ENCODE assay signal across 12 cellular contexts in the genomic region with DNA sequence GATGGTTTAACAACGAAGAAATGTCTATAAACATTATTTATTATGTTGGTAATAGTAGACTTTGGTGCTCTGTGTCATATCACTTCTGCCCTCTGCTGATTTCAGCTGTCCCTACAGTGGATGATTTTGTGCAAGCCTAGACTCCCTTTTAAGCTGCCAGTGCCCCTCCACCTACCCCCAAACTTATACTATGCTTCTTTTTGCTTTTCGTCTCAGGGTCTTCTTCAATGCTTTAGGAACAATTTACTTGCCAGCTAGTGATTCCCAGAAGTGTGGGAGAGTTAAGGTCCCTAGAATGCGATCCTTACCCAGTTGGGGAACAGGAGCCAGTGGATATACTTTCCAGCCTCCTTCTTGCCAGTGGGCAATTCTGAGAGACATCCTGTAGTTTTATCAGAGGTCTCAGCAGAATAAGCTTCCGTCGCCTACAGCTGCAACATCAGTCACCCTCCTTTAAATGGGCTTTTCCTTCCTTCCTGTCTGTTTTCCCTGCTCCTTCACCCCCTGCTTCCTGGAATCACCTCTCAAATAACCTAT. TPM values are rescaled to one million over a fixed set of nuclear protein-coding genes. Genes with fewer than 3 reads are reported as not detected.
A peak's percentile ranks its signal among the peaks of the same experiment; 100 is the strongest.
DNase-seq lines count a peak whose midpoint lies in the region; ATAC-seq and TF ChIP-seq lines count a peak whose summit lies in the region.
"Had no signal": no experiment of that assay in that cellular context is flagged by ENCODE, and none has a peak within 500 bp of the region (broad histone marks: within the 10 kb centered on the region; RNA-seq: fewer than 3 reads in every experiment).

No MANE protein-coding gene starts in this region.

- peaks cover 36% of the 10 kb centered on the region for H3F3A ChIP-seq in MM.1S (ENCODE audit: insufficient read depth, low read length)

- peak overlapping the region; percentile 87 for H3K4me3 Mint-ChIP-seq in central memory CD8-positive, alpha-beta T cell
- H3K4me3 Mint-ChIP-seq in natural killer cell treated with Interleukin-12 subunit alpha and Interleukin-12 subunit beta and Interleukin-15 and Interleukin-18, amount 100 ng/mL, for 72 hours: peak overlapping the region; percentile 83

- peak overlapping the region; percentile 100 for H3K27ac Mint-ChIP-seq in central memory CD8-positive, alpha-beta T cell (ENCODE audit: low read depth)
- H3K27ac Mint-ChIP-seq in natural killer cell treated with Interleukin-12 subunit alpha and Interleukin-12 subunit beta and Interleukin-15 and Interleukin-18, amount 100 ng/mL, for 72 hours: peak overlapping the region; percentile 99 to 100

- H2AFZ ChIP-seq in DND-41 (ENCODE audit: low read depth, low read length) (no peak overlapping the region), MM.1S (ENCODE audit: low read length) (no peak overlapping the region)

- TF ChIP-seq POLR2A in ovary (IDR thresholded peaks at IDR 0.05): no peak

- in situ Hi-C loops in ACHN (cut with HindIII; ENCODE audit: low pct_ligation_motif_present, low pct_unique_long_range_greater_than_20kb, low sequenced_read_pairs): no loop called here

- H3K79me2 ChIP-seq in DND-41 (ENCODE audit: insufficient read depth, low read length) (peaks cover 73% of the 10 kb centered on the region), MM.1S (ENCODE audit: low read length) (peaks cover 81% of the 10 kb centered on the region)

- H3K9ac ChIP-seq in DND-41 (ENCODE audit: low read depth, low read length): peak overlapping the region; percentile 30
- no peak overlapping the region for H3K9ac ChIP-seq in MM.1S (ENCODE audit: low read length)

- TF ChIP-seq EP300 in ovary (IDR thresholded peaks at IDR 0.05): no peak

- no peaks in the 10 kb centered on the region for H3K9me3 ChIP-seq in DND-41 (ENCODE audit: insufficient read depth, low read length, severe bottlenecking)
- H3K9me3 ChIP-seq in MM.1S (replicated peaks; ENCODE audit: insufficient read depth, low read length): no peaks in the 10 kb centered on the region
- H3K9me3 ChIP-seq in ovary: no peaks in the 10 kb centered on the region
- H3K9me3 ChIP-seq: vagina had no signal

- WGBS in ovary, 3 donors: 49 to 51% (median 51%) methylated on average over 5 of the region's 5 CpGs

- no peaks in the 10 kb centered on the region for H3K9me3 Mint-ChIP-seq in central memory CD8-positive, alpha-beta T cell
- H3K9me3 Mint-ChIP-seq in natural killer cell treated with Interleukin-12 subunit alpha and Interleukin-12 subunit beta and Interleukin-15 and Interleukin-18, amount 100 ng/mL, for 72 hours: no peaks in the 10 kb centered on the region

- no peaks in the 10 kb centered on the region for H3K27me3 ChIP-seq in DND-41 (ENCODE audit: insufficient read depth, low read length, poor library complexity)
- no peaks in the 10 kb centered on the region for H3K27me3 ChIP-seq in MM.1S (replicated peaks; ENCODE audit: insufficient read depth, low read length)
- H3K27me3 ChIP-seq in ovary: no peaks in the 10 kb centered on the region
- H3K27me3 ChIP-seq: vagina had no signal

- ATAC-seq in DND-41 (ENCODE audit: insufficient read depth, low read depth): 0 out of 3 replicates have a peak, but pooled peaks have one; percentile 26
- no peak for ATAC-seq in central memory CD8-positive, alpha-beta T cell (replicated peaks; ENCODE audit: extremely low read depth, poor library complexity, severe bottlenecking)
- ATAC-seq in natural killer cell treated with Interleukin-12 subunit alpha and Interleukin-12 subunit beta and Interleukin-15 and Interleukin-18, amount 100 ng/mL, for 72 hours: no peak
- ATAC-seq in GM19455 (IDR thresholded peaks at IDR 0.05; ENCODE audit: unreplicated experiment): no peak
- no peak for ATAC-seq in GM19452 (IDR thresholded peaks at IDR 0.05; ENCODE audit: unreplicated experiment)

- no peaks in the 10 kb centered on the region for H3K9me2 ChIP-seq in MM.1S (replicated peaks; ENCODE audit: insufficient read depth, low read length)

- H3K4me1 Mint-ChIP-seq in central memory CD8-positive, alpha-beta T cell: peaks cover 66% of the 10 kb centered on the region
- H3K4me1 Mint-ChIP-seq in natural killer cell treated with Interleukin-12 subunit alpha and Interleukin-12 subunit beta and Interleukin-15 and Interleukin-18, amount 100 ng/mL, for 72 hours (ENCODE audit: low read depth in 2 of 2): peaks cover 41 to 55% of the 10 kb centered on the region in 2 donors

- DNase-seq in DND-41 (peak; percentile 46), MM.1S (no peak), ovary (no peak), ACHN (no peak)
- DNase-seq in central memory CD8-positive, alpha-beta T cell (ENCODE audit: low spot score in 2 of 2): no peak
- peak; percentile 51 for DNase-seq in natural killer cell treated with Interleukin-12 subunit alpha and Interleukin-12 subunit beta and Interleukin-15 and Interleukin-18, amount 100 ng/mL, for 72 hours (ENCODE audit: low spot score)
- DNase-seq: NCI-H2107 had no signal

- H3K36me3 ChIP-seq in DND-41 (ENCODE audit: insufficient read depth, low read length) (no peaks in the 10 kb centered on the region), MM.1S (replicated peaks; ENCODE audit: insufficient read depth, low read length) (no peaks in the 10 kb centered on the region), ovary (no peaks in the 10 kb centered on the region)
- H3K36me3 ChIP-seq: vagina had no signal

- H3K27me3 Mint-ChIP-seq in central memory CD8-positive, alpha-beta T cell: no peaks in the 10 kb centered on the region
- no peaks in the 10 kb centered on the region for H3K27me3 Mint-ChIP-seq in natural killer cell treated with Interleukin-12 subunit alpha and Interleukin-12 subunit beta and Interleukin-15 and Interleukin-18, amount 100 ng/mL, for 72 hours

- peak overlapping the region in 1 of 2 experiments; percentile 40; a peak in 2 of 4 replicates for H3K4me3 ChIP-seq in DND-41 (ENCODE audit: low read depth in 1 of 2, low read length in 2 of 2)
- no peak overlapping the region for H3K4me3 ChIP-seq in MM.1S (ENCODE audit: low read length)
- no peak overlapping the region for H3K4me3 ChIP-seq in ovary
- H3K4me3 ChIP-seq: smooth muscle cell, vagina had no signal

- intact Hi-C loops in ovary (cut with DNase I): no loop called here

- TF ChIP-seq CTCF in DND-41 (IDR thresholded peaks at IDR 0.05; ENCODE audit: borderline replicate concordance, extremely low read depth, low read length, poor library complexity, severe bottlenecking) (peak; percentile 50), MM.1S (IDR thresholded peaks at IDR 0.05; ENCODE audit: low read length) (peak; percentile 44), ovary (IDR thresholded peaks at IDR 0.05) (no peak)

- H3K27ac ChIP-seq in DND-41 (ENCODE audit: low read length) (peak overlapping the region; percentile 59), MM.1S (ENCODE audit: low read length) (peak overlapping the region; percentile 9; the same call in 1 of the 2 replicates), ovary (no peak overlapping the region)
- H3K27ac ChIP-seq: vagina had no signal

- H3K4me2 ChIP-seq in DND-41 (ENCODE audit: insufficient read depth, low read length) (peak overlapping the region; percentile 55), MM.1S (ENCODE audit: low read depth, low read length) (peak overlapping the region; percentile 15; the same call in 1 of the 2 replicates)
- H3K4me2 ChIP-seq: smooth muscle cell had no signal

- no peaks in the 10 kb centered on the region for H4K20me1 ChIP-seq in DND-41 (ENCODE audit: insufficient read depth, low read length)
- H4K20me1 ChIP-seq in MM.1S (ENCODE audit: insufficient read depth, low read length): no peaks in the 10 kb centered on the region

- peaks cover 30% of the 10 kb centered on the region for H3K36me3 Mint-ChIP-seq in central memory CD8-positive, alpha-beta T cell (ENCODE audit: insufficient read depth)
- H3K36me3 Mint-ChIP-seq in natural killer cell treated with Interleukin-12 subunit alpha and Interleukin-12 subunit beta and Interleukin-15 and Interleukin-18, amount 100 ng/mL, for 72 hours: no peaks in the 10 kb centered on the region

- H3K4me1 ChIP-seq in DND-41 (ENCODE audit: insufficient read depth, low read length): peaks cover 70% of the 10 kb centered on the region
- peaks cover 25% of the 10 kb centered on the region for H3K4me1 ChIP-seq in MM.1S (ENCODE audit: low read length)
- no peaks in the 10 kb centered on the region for H3K4me1 ChIP-seq in ovary (ENCODE audit: insufficient read depth)

RNA-seq across cellular contexts. Expression of a gene that starts 4.1 kb away (rescaled TPM):
- 10 to 100 TPM; 14.1 to 20.7 TPM for total RNA-seq in natural killer cell treated with Interleukin-12 subunit alpha and Interleukin-12 subunit beta and Interleukin-15 and Interleukin-18, amount 100 ng/mL, for 72 hours
- 10 to 100 TPM in 5 of 7 donors, 1 to 10 TPM in 2; 6.8 to 29.0 (median 17.4) TPM for total RNA-seq in ovary
- 10 to 100 TPM; 25.1 to 34.2 TPM for polyA plus RNA-seq in ovary
- total RNA-seq: smooth muscle cell had no signal

RNA-seq across cellular contexts. Expression of a gene that starts 18.2 kb away (rescaled TPM):
- total RNA-seq in natural killer cell treated with Interleukin-12 subunit alpha and Interleukin-12 subunit beta and Interleukin-15 and Interleukin-18, amount 100 ng/mL, for 72 hours: 1 to 10 TPM in 1 of 2 donors, under 1 TPM in 1; 0.50 to 1.0 TPM
- total RNA-seq in ovary: 10 to 100 TPM in 1 of 7 donors, 1 to 10 TPM in 4, under 1 TPM in 1, not detected in 1; 0.20 to 58.5 (median 2.1) TPM
- polyA plus RNA-seq in ovary: under 1 TPM; 0.05 to 0.45 TPM
- total RNA-seq: smooth muscle cell, vagina had no signal

RNA-seq across cellular contexts. Expression of a gene that starts 43.6 kb away (rescaled TPM):
- under 1 TPM in 1 of 2 donors, not detected in 1; 0.08 TPM for total RNA-seq in natural killer cell treated with Interleukin-12 subunit alpha and Interleukin-12 subunit beta and Interleukin-15 and Interleukin-18, amount 100 ng/mL, for 72 hours
- 1 to 10 TPM in 1 of 7 donors, under 1 TPM in 5, not detected in 1; 0.27 to 2.5 (median 0.60) TPM for total RNA-seq in ovary
- under 1 TPM; 0.67 to 0.75 TPM for polyA plus RNA-seq in ovary
- total RNA-seq: glomerular endothelial cell had no signal
- polyA plus RNA-seq: smooth muscle cell had no signal

Comparison
In these comparisons a context has a peak if more than half of its experiments do, and no peak if none do; other contexts are left out.
1. DNase-seq: peak in DND-41 (single experiment) and natural killer cell treated with Interleukin-12 subunit alpha and Interleukin-12 subunit beta and Interleukin-15 and Interleukin-18, amount 100 ng/mL, for 72 hours (single experiment); none in MM.1S (single experiment), central memory CD8-positive, alpha-beta T cell (0 of 2), ovary (0 of 5) and ACHN (single experiment).
2. H3K27ac ChIP-seq: peak in DND-41 (single experiment) and MM.1S (single experiment); none in ovary (0 of 2).
3. CTCF ChIP-seq: peak in DND-41 (single experiment) and MM.1S (single experiment); none in ovary (0 of 3).